Comparison of ENCODE assay signal across 6 cellular contexts in genomic region chr10:100968839-100969174, GRCh38. TPM values are rescaled to one million over a fixed set of nuclear protein-coding genes. Genes with fewer than 3 reads are reported as not detected.
A peak's percentile ranks its signal among the peaks of the same experiment; 100 is the strongest.
DNase-seq lines count a peak whose midpoint lies in the region; TF ChIP-seq lines count a peak whose summit lies in the region.

No MANE protein-coding gene starts in this region.

- no peaks in the 10 kb centered on the region for H3K9me3 ChIP-seq in HUES64 (ENCODE audit: insufficient read depth, low read depth, low read length)

- H3K9me3 Mint-ChIP-seq in progenitor cell of endocrine pancreas (ENCODE audit: low read depth) = no peaks in the 10 kb centered on the region

- TF ChIP-seq CTCF in dorsolateral prefrontal cortex (IDR thresholded peaks at IDR 0.05 in 54 of 56, conservative IDR thresholded peaks at IDR 0.05 in 2 of 56; ENCODE audit: low read depth in 1 of 56, partially characterized antibody in 56 of 56) = no peak
- no peak for TF ChIP-seq CTCF in progenitor cell of endocrine pancreas (IDR thresholded peaks at IDR 0.05; ENCODE audit: unreplicated experiment)

- H3K36me3 Mint-ChIP-seq in progenitor cell of endocrine pancreas (ENCODE audit: insufficient read depth) = peaks cover 3% of the 10 kb centered on the region

- H3K27ac ChIP-seq in HUES64 (ENCODE audit: low read depth, low read length) (no peak overlapping the region), dorsolateral prefrontal cortex (peak overlapping the region in 23 of 59 donors; percentile 3 to 80 (median 35))

- peak overlapping the region; percentile 79 for H3K4me3 Mint-ChIP-seq in progenitor cell of endocrine pancreas (ENCODE audit: low read depth)

- DNase-seq in dorsolateral prefrontal cortex (no peak), progenitor cell of endocrine pancreas (ENCODE audit: low spot score, unreplicated experiment) (no peak), retina (no peak), HPDE6-E6E7 (ENCODE audit: extremely low spot score) (no peak), islet precursor cell (no peak)

- H3K36me3 ChIP-seq in HUES64 (ENCODE audit: insufficient read depth, low read length) = peaks cover 8% of the 10 kb centered on the region

- intact Hi-C loops in dorsolateral prefrontal cortex (cut with DNase I) = no loop called here

- peaks cover 31% of the 10 kb centered on the region for H3K4me1 Mint-ChIP-seq in progenitor cell of endocrine pancreas (ENCODE audit: low read depth)

- peak overlapping the region; percentile 50 for H3K9ac ChIP-seq in HUES64 (ENCODE audit: low read depth, low read length)

- H3K27ac Mint-ChIP-seq in progenitor cell of endocrine pancreas = no peak overlapping the region

- H3K27me3 Mint-ChIP-seq in progenitor cell of endocrine pancreas = no peaks in the 10 kb centered on the region

- H3K27me3 ChIP-seq in HUES64 (ENCODE audit: insufficient read depth, low read length) (peaks cover 8% of the 10 kb centered on the region), dorsolateral prefrontal cortex (no peaks in the 10 kb centered on the region)

- H3K4me1 ChIP-seq in HUES64 (ENCODE audit: insufficient read depth, low read length) = peaks cover 9% of the 10 kb centered on the region; the same call in 1 of the 2 replicates

- WGBS in HUES64 = 24% methylated on average over 9 of the region's 9 CpGs

- peak overlapping the region; percentile 57 for H3K4me3 ChIP-seq in HUES64 (ENCODE audit: low read length)
- H3K4me3 ChIP-seq in dorsolateral prefrontal cortex = peak overlapping the region; percentile 39 to 85 (median 72)

RNA-seq across cellular contexts. Expression of gene SEMA4G, which starts 0.5 kb away (rescaled TPM):
- 6.6 TPM for polyA plus RNA-seq in HUES64 (2013, experiment 1 of 2)
- polyA plus RNA-seq in HUES64 (2013, experiment 2 of 2) = 10.0 TPM
- total RNA-seq in dorsolateral prefrontal cortex (10 to 100 TPM in 82 of 120 experiments, 1 to 10 TPM in 38; 4.9 to 25.7 (median 11.7) TPM), progenitor cell of endocrine pancreas (57.1 and 62.3 TPM in 2 replicates)

RNA-seq across cellular contexts. Expression of gene MRPL43, which starts 18.5 kb away (rescaled TPM):
- 66.9 TPM for polyA plus RNA-seq in HUES64 (2013, experiment 1 of 2)
- 66.4 TPM for polyA plus RNA-seq in HUES64 (2013, experiment 2 of 2)
- total RNA-seq in dorsolateral prefrontal cortex = 10 to 100 TPM; 42.1 to 81.4 (median 59.6) TPM
- total RNA-seq in progenitor cell of endocrine pancreas = 70.7 and 72.4 TPM in 2 replicates

RNA-seq across cellular contexts. Expression of gene TWNK, which starts 18.5 kb away (rescaled TPM):
- polyA plus RNA-seq in HUES64 (2013, experiment 1 of 2) = 24.2 TPM
- 17.8 TPM for polyA plus RNA-seq in HUES64 (2013, experiment 2 of 2)
- 10 to 100 TPM in 1 of 120 experiments, 1 to 10 TPM in 119; 3.4 to 10.0 (median 5.4) TPM for total RNA-seq in dorsolateral prefrontal cortex
- total RNA-seq in progenitor cell of endocrine pancreas = 12.8 and 13.3 TPM in 2 replicates

RNA-seq across cellular contexts. Expression of gene LZTS2, which starts 30.8 kb away (rescaled TPM):
- 44.8 TPM for polyA plus RNA-seq in HUES64 (2013, experiment 1 of 2)
- 56.4 TPM for polyA plus RNA-seq in HUES64 (2013, experiment 2 of 2)
- total RNA-seq in dorsolateral prefrontal cortex = 100 to 1,000 TPM in 1 of 120 experiments, 10 to 100 TPM in 119; 37.0 to 129 (median 54.7) TPM
- total RNA-seq in progenitor cell of endocrine pancreas = 81.1 and 83.2 TPM in 2 replicates

RNA-seq across cellular contexts. Expression of gene SLF2, which starts 56.0 kb away (rescaled TPM):
- polyA plus RNA-seq in HUES64 (2013, experiment 1 of 2) = 17.1 TPM
- 14.6 TPM for polyA plus RNA-seq in HUES64 (2013, experiment 2 of 2)
- total RNA-seq in dorsolateral prefrontal cortex (10 to 100 TPM; 32.8 to 92.3 (median 49.6) TPM), progenitor cell of endocrine pancreas (29.9 and 31.8 TPM in 2 replicates)
